ENCODE assay signal across 8 cellular contexts in genomic region chr14:89164168-89165074, GRCh38.
DNase-seq lines count a peak whose midpoint lies in the region; ATAC-seq and TF ChIP-seq lines count a peak whose summit lies in the region.

No MANE protein-coding gene starts in this region.

- peak; percentile 21 for ATAC-seq in HG03066 (IDR thresholded peaks at IDR 0.05; ENCODE audit: low read depth, unreplicated experiment)

- intact Hi-C loops in activated CD4-positive, alpha-beta T cell treated with anti-CD3 and anti-CD28 coated beads, Interleukin-2, amount 10 ng/mL, durations not matched to agents 24 days and 14 days (cut with micrococcal nuclease), result loop anchor here (5.0 kb wide), 1 partner anchor 608 kb away; no protein-coding TSS in a partner anchor
- intact Hi-C loops in tibial artery (cut with DNase I; ENCODE audit: low total_unique reads), result loop anchor here (10.0 kb wide), 1 partner anchor 250 kb away; the partner anchor contains the start of gene FOXN3
- intact Hi-C loops in activated T-helper 2 cell treated with anti-CD3 and anti-CD28 coated beads, Interferon-gamma antibody, Interleukin-2, Interleukin-4, amounts not matched to agents 10 μg/mL and 5 μg/mL and 100 μg/mL, durations not matched to agents 14 hours and 24 hours and 36 hours (cut with micrococcal nuclease), result no loop called here

- H3K27ac ChIP-seq in duodenal mucosa (ENCODE audit: low read depth, low read length) (peak overlapping the region; percentile 33), tibial artery (peak overlapping the region; percentile 16 to 52)

- H3K9me3 ChIP-seq in duodenal mucosa (ENCODE audit: control insufficient read depth in 1 of 2, low read length in 2 of 2) (peaks cover 0 to 4% of the 10 kb centered on the region in 2 donors), tibial artery (no peaks in the 10 kb centered on the region)

- H3K9me3 Mint-ChIP-seq in activated CD4-positive, alpha-beta T cell treated with anti-CD3 and anti-CD28 coated beads, Interleukin-2, amount 10 ng/mL, durations not matched to agents 24 days and 14 days, result no peaks in the 10 kb centered on the region
- peaks cover 7% of the 10 kb centered on the region for H3K9me3 Mint-ChIP-seq in activated T-helper 2 cell treated with anti-CD3 and anti-CD28 coated beads, Interferon-gamma antibody, Interleukin-2, Interleukin-4, amounts not matched to agents 10 μg/mL and 5 μg/mL and 100 μg/mL, durations not matched to agents 14 hours and 24 hours and 36 hours

- peaks cover 15% of the 10 kb centered on the region for H3K4me1 Mint-ChIP-seq in activated CD4-positive, alpha-beta T cell treated with anti-CD3 and anti-CD28 coated beads, Interleukin-2, amount 10 ng/mL, durations not matched to agents 24 days and 14 days
- H3K4me1 Mint-ChIP-seq in activated T-helper 2 cell treated with anti-CD3 and anti-CD28 coated beads, Interferon-gamma antibody, Interleukin-2, Interleukin-4, amounts not matched to agents 10 μg/mL and 5 μg/mL and 100 μg/mL, durations not matched to agents 14 hours and 24 hours and 36 hours (ENCODE audit: low read depth), result peaks cover 9% of the 10 kb centered on the region

- no peak for TF ChIP-seq CTCF in tibial artery (IDR thresholded peaks at IDR 0.05)

- DNase-seq in activated CD4-positive, alpha-beta T cell treated with anti-CD3 and anti-CD28 coated beads, Interleukin-2, amount 10 ng/mL, durations not matched to agents 24 days and 14 days, result no peak
- DNase-seq in activated CD4-positive, alpha-beta T cell treated with anti-CD3 and anti-CD28 coated beads, Interleukin-2, amount 50 U/mL, for 1 hour, result no peak
- no peak for DNase-seq in tibial artery
- DNase-seq in NCI-H345 treated with DMSO at 0.1 percent for 48 hours (lab: John Stamatoyannopoulos, UW; ENCODE audit: unreplicated experiment), result no peak
- no peak for DNase-seq in NCI-H146 (lab: John Stamatoyannopoulos, UW)
- no peak for DNase-seq in activated T-helper 2 cell treated with anti-CD3 and anti-CD28 coated beads, Interferon-gamma antibody, Interleukin-2, Interleukin-4, amounts not matched to agents 10 μg/mL and 5 μg/mL and 100 μg/mL, durations not matched to agents 14 hours and 24 hours and 36 hours (ENCODE audit: low spot score)

- H3K4me3 ChIP-seq in duodenal mucosa (ENCODE audit: low read depth in 1 of 2, low read length in 2 of 2), result peak overlapping the region; percentile 37 to 56
- H3K4me3 ChIP-seq in tibial artery, result peak overlapping the region in 1 of 2 donors; percentile 33

- H3K4me3 Mint-ChIP-seq in activated CD4-positive, alpha-beta T cell treated with anti-CD3 and anti-CD28 coated beads, Interleukin-2, amount 10 ng/mL, durations not matched to agents 24 days and 14 days, result peak overlapping the region; percentile 3
- H3K4me3 Mint-ChIP-seq in activated T-helper 2 cell treated with anti-CD3 and anti-CD28 coated beads, Interferon-gamma antibody, Interleukin-2, Interleukin-4, amounts not matched to agents 10 μg/mL and 5 μg/mL and 100 μg/mL, durations not matched to agents 14 hours and 24 hours and 36 hours (ENCODE audit: low read depth), result no peak overlapping the region

- peaks cover 35% of the 10 kb centered on the region for H3K36me3 Mint-ChIP-seq in activated CD4-positive, alpha-beta T cell treated with anti-CD3 and anti-CD28 coated beads, Interleukin-2, amount 10 ng/mL, durations not matched to agents 24 days and 14 days (ENCODE audit: low read depth)
- peaks cover 47% of the 10 kb centered on the region for H3K36me3 Mint-ChIP-seq in activated T-helper 2 cell treated with anti-CD3 and anti-CD28 coated beads, Interferon-gamma antibody, Interleukin-2, Interleukin-4, amounts not matched to agents 10 μg/mL and 5 μg/mL and 100 μg/mL, durations not matched to agents 14 hours and 24 hours and 36 hours (ENCODE audit: low read depth)

- no peaks in the 10 kb centered on the region for H3K27me3 ChIP-seq in duodenal mucosa (ENCODE audit: control insufficient read depth in 1 of 2, insufficient read depth in 2 of 2, low read length in 2 of 2)
- no peaks in the 10 kb centered on the region for H3K27me3 ChIP-seq in tibial artery

- H3K36me3 ChIP-seq in duodenal mucosa (ENCODE audit: control insufficient read depth in 1 of 2, insufficient read depth in 2 of 2, low read length in 2 of 2), result peaks cover 0 to 31% of the 10 kb centered on the region in 2 donors
- peaks cover 17 to 28% (median 27%) of the 10 kb centered on the region in 3 donors for H3K36me3 ChIP-seq in tibial artery

- no peaks in the 10 kb centered on the region for H3K27me3 Mint-ChIP-seq in activated CD4-positive, alpha-beta T cell treated with anti-CD3 and anti-CD28 coated beads, Interleukin-2, amount 10 ng/mL, durations not matched to agents 24 days and 14 days
- no peaks in the 10 kb centered on the region for H3K27me3 Mint-ChIP-seq in activated T-helper 2 cell treated with anti-CD3 and anti-CD28 coated beads, Interferon-gamma antibody, Interleukin-2, Interleukin-4, amounts not matched to agents 10 μg/mL and 5 μg/mL and 100 μg/mL, durations not matched to agents 14 hours and 24 hours and 36 hours (ENCODE audit: low read depth)

- peaks cover 21 to 24% of the 10 kb centered on the region in 2 donors for H3K4me1 ChIP-seq in duodenal mucosa (ENCODE audit: control insufficient read depth in 1 of 2, insufficient read depth in 2 of 2, low read length in 2 of 2)
- peaks cover 0 to 27% (median 16%) of the 10 kb centered on the region in 4 donors for H3K4me1 ChIP-seq in tibial artery

- H3K9ac ChIP-seq in duodenal mucosa (ENCODE audit: low read depth in 1 of 2, low read length in 2 of 2), result no peak overlapping the region

- peak overlapping the region; percentile 22 for H3K27ac Mint-ChIP-seq in activated CD4-positive, alpha-beta T cell treated with anti-CD3 and anti-CD28 coated beads, Interleukin-2, amount 10 ng/mL, durations not matched to agents 24 days and 14 days
- no peak overlapping the region for H3K27ac Mint-ChIP-seq in activated T-helper 2 cell treated with anti-CD3 and anti-CD28 coated beads, Interferon-gamma antibody, Interleukin-2, Interleukin-4, amounts not matched to agents 10 μg/mL and 5 μg/mL and 100 μg/mL, durations not matched to agents 14 hours and 24 hours and 36 hours
